In the genomic region with DNA sequence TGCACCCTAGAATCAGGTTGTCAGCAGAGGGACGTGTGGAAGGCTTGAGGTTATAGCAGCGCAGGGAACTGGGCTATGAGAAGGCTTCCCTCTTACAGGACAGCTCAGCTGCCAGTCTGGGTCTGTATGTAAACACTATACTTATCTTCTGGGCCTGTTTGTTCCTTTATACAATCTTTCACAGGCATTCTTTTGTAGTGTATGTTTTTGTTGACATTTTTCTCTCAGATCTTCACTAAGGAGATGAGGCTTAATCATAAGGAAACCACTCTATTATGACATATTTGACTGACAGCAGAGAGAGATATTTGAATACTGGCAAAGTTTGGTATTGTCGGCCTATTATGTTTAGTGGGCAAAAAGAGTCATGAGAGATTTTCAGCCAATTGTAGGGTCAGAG, we compare ENCODE assay signal across 8 cellular contexts. TPM values are rescaled to one million over a fixed set of nuclear protein-coding genes. Genes with fewer than 3 reads are reported as not detected.
DNase-seq lines count a peak whose midpoint lies in the region; ATAC-seq and TF ChIP-seq lines count a peak whose summit lies in the region.

No MANE protein-coding gene starts in this region.

- peaks cover 14% of the 10 kb centered on the region for H3K36me3 ChIP-seq in DND-41 (ENCODE audit: insufficient read depth, low read length)
- peaks cover 31% of the 10 kb centered on the region for H3K36me3 ChIP-seq in OCI-LY7 (ENCODE audit: insufficient read depth, low read length)
- no peaks in the 10 kb centered on the region for H3K36me3 ChIP-seq in ovary

- no peak for TF ChIP-seq CTCF in DND-41 (IDR thresholded peaks at IDR 0.05; ENCODE audit: borderline replicate concordance, extremely low read depth, low read length, poor library complexity, severe bottlenecking)
- TF ChIP-seq CTCF in OCI-LY7 (conservative IDR thresholded peaks at IDR 0.05; ENCODE audit: low read length) = no peak
- no peak for TF ChIP-seq CTCF in epithelial cell of esophagus (IDR thresholded peaks at IDR 0.05; ENCODE audit: insufficient read depth, low read depth, low read length, missing control alignments)
- TF ChIP-seq CTCF in ovary (IDR thresholded peaks at IDR 0.05) = no peak

- no peaks in the 10 kb centered on the region for H3K27me3 ChIP-seq in DND-41 (ENCODE audit: insufficient read depth, low read length, poor library complexity)
- H3K27me3 ChIP-seq in ovary = no peaks in the 10 kb centered on the region

- H3K27ac ChIP-seq in DND-41 (ENCODE audit: low read length) (peak overlapping the region; percentile 80), OCI-LY7 (ENCODE audit: low read depth, low read length, poor library complexity, severe bottlenecking) (no peak overlapping the region), ovary (no peak overlapping the region)

- ATAC-seq in DND-41 (ENCODE audit: insufficient read depth, low read depth) = no peak
- no peak for ATAC-seq in HG03139 (IDR thresholded peaks at IDR 0.05; ENCODE audit: unreplicated experiment)
- ATAC-seq in GM19467 (IDR thresholded peaks at IDR 0.05; ENCODE audit: unreplicated experiment) = no peak
- no peak for ATAC-seq in HG02938 (IDR thresholded peaks at IDR 0.05; ENCODE audit: unreplicated experiment)

- no peak overlapping the region for H2AFZ ChIP-seq in DND-41 (ENCODE audit: low read depth, low read length)
- no peak overlapping the region for H2AFZ ChIP-seq in OCI-LY7 (ENCODE audit: low read length)

- no peak for DNase-seq in DND-41
- peak; percentile 16 for DNase-seq in OCI-LY7 (ENCODE audit: low spot score)
- peak; percentile 47 for DNase-seq in epithelial cell of esophagus (ENCODE audit: low read depth)
- DNase-seq in ovary = no peak
- DNase-seq in pons (ENCODE audit: low spot score) = no peak

- no peak for TF ChIP-seq POLR2A in ovary (IDR thresholded peaks at IDR 0.05)

- H3K4me1 ChIP-seq in DND-41 (ENCODE audit: insufficient read depth, low read length) (peaks cover 33% of the 10 kb centered on the region), OCI-LY7 (ENCODE audit: insufficient read depth, low read length, poor library complexity, severe bottlenecking) (peaks cover 30% of the 10 kb centered on the region), ovary (ENCODE audit: insufficient read depth) (peaks cover 11% of the 10 kb centered on the region)

- H3K4me3 ChIP-seq in DND-41 (ENCODE audit: low read depth in 1 of 2, low read length in 2 of 2) (peak overlapping the region; percentile 57 to 74), OCI-LY7 (ENCODE audit: low read depth, low read length, poor library complexity, severe bottlenecking) (peak overlapping the region; percentile 82), epithelial cell of esophagus (ENCODE audit: low read length) (peak overlapping the region; percentile 95), ovary (peak overlapping the region; percentile 90)

- H3K4me2 ChIP-seq in DND-41 (ENCODE audit: insufficient read depth, low read length) (peak overlapping the region; percentile 87), OCI-LY7 (ENCODE audit: low read length) (peak overlapping the region; percentile 83)

- no peaks in the 10 kb centered on the region for H3K9me2 ChIP-seq in OCI-LY7 (ENCODE audit: insufficient read depth, low read length)

- WGBS in ovary, 3 donors = 7 to 9% (median 9%) methylated on average over 3 of the region's 3 CpGs

- H3K9ac ChIP-seq in DND-41 (ENCODE audit: low read depth, low read length) = peak overlapping the region; percentile 63

- H3K79me2 ChIP-seq in DND-41 (ENCODE audit: insufficient read depth, low read length) (peaks cover 59% of the 10 kb centered on the region), OCI-LY7 (ENCODE audit: insufficient read depth, low read depth, low read length) (peaks cover 55% of the 10 kb centered on the region)

- no peaks in the 10 kb centered on the region for H3K9me3 ChIP-seq in DND-41 (ENCODE audit: insufficient read depth, low read length, severe bottlenecking)
- H3K9me3 ChIP-seq in OCI-LY7 (ENCODE audit: low read length) = no peaks in the 10 kb centered on the region
- no peaks in the 10 kb centered on the region for H3K9me3 ChIP-seq in ovary

- no peak for TF ChIP-seq EP300 in ovary (IDR thresholded peaks at IDR 0.05)

- H4K20me1 ChIP-seq in DND-41 (ENCODE audit: insufficient read depth, low read length) (peaks cover 37% of the 10 kb centered on the region; the same call in 1 of the 2 replicates), OCI-LY7 (ENCODE audit: insufficient read depth, low read length) (peaks cover 15% of the 10 kb centered on the region; the same call in 1 of the 2 replicates)

- intact Hi-C loops in OCI-LY7 (cut with micrococcal nuclease; ENCODE audit: unreplicated experiment) (no loop called here), ovary (cut with DNase I) (no loop called here)

- POLR2A ChIA-PET in OCI-LY7 (lab: Charles Lee) = interaction anchor here (0.5 kb wide), 1 partner anchor 454 kb away, joined by 3 read pairs; no protein-coding TSS in a partner anchor

- TSS peak; percentile 71 for BruUV-seq in OCI-LY7 (replicated peaks; lab: Mats Ljungman, UMichigan)

- CTCF ChIA-PET in OCI-LY7 (lab: Charles Lee; ENCODE audit: unreplicated experiment) = interaction anchor here (0.5 kb wide), 1 partner anchor 1216 kb away, joined by 3 read pairs; no protein-coding TSS in a partner anchor

RNA-seq across cellular contexts. Expression of a gene that starts 0.9 kb away (rescaled TPM):
- 13.8 and 17.8 TPM in 2 replicates for total RNA-seq in OCI-LY7 (2014; rRNA removed; shearing (Covaris generic))
- 33.4 and 36.9 TPM in 2 replicates for total RNA-seq in OCI-LY7 (2022)
- total RNA-seq in ovary = 10 to 100 TPM; 14.1 to 43.2 (median 34.4) TPM
- polyA plus RNA-seq in ovary = 10 to 100 TPM; 13.2 to 34.6 TPM

RNA-seq across cellular contexts. Expression of a gene that starts 4.9 kb away (rescaled TPM):
- total RNA-seq in OCI-LY7 (2014; rRNA removed; shearing (Covaris generic)) = not detected in 2 replicates
- not detected in 2 replicates for total RNA-seq in OCI-LY7 (2022)
- not detected for total RNA-seq in ovary
- not detected for polyA plus RNA-seq in ovary

RNA-seq across cellular contexts. Expression of a gene that starts 20.2 kb away (rescaled TPM):
- total RNA-seq in OCI-LY7 (2014; rRNA removed; shearing (Covaris generic)) = 0.62 TPM in 1 of 2 replicates, not detected in the other
- total RNA-seq in OCI-LY7 (2022) = 0.48 TPM in 1 of 2 replicates, not detected in the other
- not detected for total RNA-seq in ovary
- 1 to 10 TPM in 1 of 2 donors, under 1 TPM in 1; 0.08 to 1.0 TPM for polyA plus RNA-seq in ovary

Comparison
In these comparisons a context has a peak if more than half of its experiments do, and no peak if none do; other contexts are left out.
1. DNase-seq: peak in OCI-LY7 (single experiment) and epithelial cell of esophagus (single experiment); none in DND-41 (single experiment), ovary (0 of 5) and pons (single experiment).
2. Peak in every context shown above with its lines, with median percentiles within 50 percentile points of each other: H3K4me3 ChIP-seq.